In the genomic region with DNA sequence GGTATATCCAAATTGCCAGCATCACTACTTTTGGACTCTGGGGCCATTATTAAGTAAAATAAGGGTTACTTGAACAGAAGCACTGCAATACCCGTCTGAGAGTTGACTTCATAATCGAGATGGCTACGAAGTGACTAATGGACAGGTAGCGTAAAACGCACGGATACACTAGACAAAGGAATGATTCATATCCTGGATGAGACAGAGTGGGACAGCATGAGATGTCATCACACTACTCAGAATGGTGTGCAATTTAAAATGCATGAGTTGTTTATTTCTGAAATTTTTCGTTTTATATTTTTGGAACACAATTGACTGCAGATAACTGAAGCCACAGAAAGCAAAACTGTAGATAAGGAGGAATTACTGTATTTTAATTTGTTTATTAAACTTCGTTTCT, we compare ENCODE assay signal across 15 cellular contexts.
DNase-seq lines count a peak whose midpoint lies in the region; ATAC-seq and TF ChIP-seq lines count a peak whose summit lies in the region.
"Had no signal": no experiment of that assay in that cellular context is flagged by ENCODE, and none has a peak within 500 bp of the region (broad histone marks: within the 10 kb centered on the region; RNA-seq: fewer than 3 reads in every experiment).

No MANE protein-coding gene starts in this region.

- POLR2A ChIA-PET in PC-9 (lab: Charles Lee; ENCODE audit: unreplicated experiment): no interaction called here

- peaks cover 6% of the 10 kb centered on the region for H3K4me1 Mint-ChIP-seq in activated naive CD8-positive, alpha-beta T cell treated with anti-CD3 and anti-CD28 coated beads, Interleukin-2, amount 50 U/mL, for 24 hours
- no peaks in the 10 kb centered on the region for H3K4me1 Mint-ChIP-seq in activated naive CD8-positive, alpha-beta T cell treated with anti-CD3 and anti-CD28 coated beads for 36 hours
- peaks cover 3% of the 10 kb centered on the region for H3K4me1 Mint-ChIP-seq in endothelial cell (ENCODE audit: unreplicated experiment)

- H3K9ac ChIP-seq in smooth muscle cell (ENCODE audit: low read depth): peak overlapping the region; percentile 59
- H3K9ac ChIP-seq: parathyroid adenoma had no signal

- no peak overlapping the region for H2AFZ ChIP-seq in PC-9
- H2AFZ ChIP-seq in smooth muscle cell (ENCODE audit: low read depth): no peak overlapping the region
- H2AFZ ChIP-seq: parathyroid adenoma had no signal

- peaks cover 8% of the 10 kb centered on the region for H3K36me3 Mint-ChIP-seq in activated naive CD8-positive, alpha-beta T cell treated with anti-CD3 and anti-CD28 coated beads, Interleukin-2, amount 50 U/mL, for 24 hours (ENCODE audit: low read depth)
- peaks cover 6% of the 10 kb centered on the region for H3K36me3 Mint-ChIP-seq in activated naive CD8-positive, alpha-beta T cell treated with anti-CD3 and anti-CD28 coated beads for 36 hours
- H3K36me3 Mint-ChIP-seq in endothelial cell (ENCODE audit: low read depth, unreplicated experiment): no peaks in the 10 kb centered on the region
- H3K36me3 Mint-ChIP-seq: mesothelial cell of epicardium had no signal

- H3K4me3 ChIP-seq in PC-9 (no peak overlapping the region), smooth muscle cell (no peak overlapping the region)
- H3K4me3 ChIP-seq: esophagus muscularis mucosa, vagina had no signal

- no peaks in the 10 kb centered on the region for H3K36me3 ChIP-seq in PC-9 (ENCODE audit: low read depth)
- H3K36me3 ChIP-seq in smooth muscle cell (ENCODE audit: low read depth): no peaks in the 10 kb centered on the region
- H3K36me3 ChIP-seq: esophagus muscularis mucosa, vagina had no signal

- H3K27me3 ChIP-seq in PC-9 (ENCODE audit: insufficient read depth, low read depth): no peaks in the 10 kb centered on the region
- no peaks in the 10 kb centered on the region for H3K27me3 ChIP-seq in smooth muscle cell (ENCODE audit: low read depth)
- H3K27me3 ChIP-seq: esophagus muscularis mucosa, vagina had no signal

- no TSS peak for BruUV-seq in PC-9 (replicated peaks; lab: Mats Ljungman, UMichigan)

- H3K79me2 ChIP-seq in PC-9 (ENCODE audit: low read depth) (no peaks in the 10 kb centered on the region), smooth muscle cell (ENCODE audit: low read depth) (no peaks in the 10 kb centered on the region)
- H3K79me2 ChIP-seq: parathyroid adenoma had no signal

- WGBS in smooth muscle cell (ENCODE audit: low lambda C conversion rate): 57% methylated on average over 8 of the region's 8 CpGs

- H4K20me1 ChIP-seq in PC-9 (ENCODE audit: insufficient read depth): no peaks in the 10 kb centered on the region; the same call in 1 of the 2 replicates
- H4K20me1 ChIP-seq in smooth muscle cell (ENCODE audit: low read depth): no peaks in the 10 kb centered on the region

- H3F3A ChIP-seq in PC-9 (ENCODE audit: insufficient read depth, low read depth) (no peaks in the 10 kb centered on the region), smooth muscle cell (ENCODE audit: low read depth) (no peaks in the 10 kb centered on the region)

- no peak for DNase-seq in activated naive CD8-positive, alpha-beta T cell treated with anti-CD3 and anti-CD28 coated beads, Interleukin-2, amount 50 U/mL, for 24 hours
- DNase-seq in activated naive CD8-positive, alpha-beta T cell treated with anti-CD3 and anti-CD28 coated beads for 36 hours: no peak
- peak; percentile 9 to 35 for DNase-seq in PC-9
- DNase-seq in dermis microvascular lymphatic vessel endothelial cell (ENCODE audit: low read depth in 2 of 2): peak; percentile 79 to 84
- DNase-seq in smooth muscle cell (lab: John Stamatoyannopoulos, UW; ENCODE audit: unreplicated experiment): no peak
- DNase-seq in endothelial cell (ENCODE audit: low spot score): no peak
- DNase-seq: activated CD4-positive, alpha-beta T cell treated with anti-CD3 and anti-CD28 coated beads, Interleukin-2, amount 50 U/mL, for 1 hour; DND-41; NCI-H2081 treated with DMSO at 0.1 percent for 48 hours had no signal

- peak; percentile 59 for ATAC-seq in activated naive CD8-positive, alpha-beta T cell treated with anti-CD3 and anti-CD28 coated beads, Interleukin-2, amount 50 U/mL, for 24 hours
- ATAC-seq in HG02571 (IDR thresholded peaks at IDR 0.05; ENCODE audit: unreplicated experiment) (no peak), GM21360 (IDR thresholded peaks at IDR 0.05; ENCODE audit: unreplicated experiment) (no peak)

- H3K9me3 ChIP-seq in PC-9 (ENCODE audit: insufficient read depth, low read depth) (no peaks in the 10 kb centered on the region), smooth muscle cell (replicated peaks; ENCODE audit: low read depth) (no peaks in the 10 kb centered on the region)
- H3K9me3 ChIP-seq: esophagus muscularis mucosa, vagina had no signal

- H3K27ac ChIP-seq in PC-9 (0 out of 2 replicates have a peak overlapping the region, but pooled peaks have one; percentile 44), smooth muscle cell (ENCODE audit: low read depth) (peak overlapping the region; percentile 83)
- H3K27ac ChIP-seq: esophagus muscularis mucosa, parathyroid adenoma, vagina had no signal

- H3K27ac Mint-ChIP-seq in activated naive CD8-positive, alpha-beta T cell treated with anti-CD3 and anti-CD28 coated beads, Interleukin-2, amount 50 U/mL, for 24 hours: no peak overlapping the region
- H3K27ac Mint-ChIP-seq in activated naive CD8-positive, alpha-beta T cell treated with anti-CD3 and anti-CD28 coated beads for 36 hours: no peak overlapping the region
- no peak overlapping the region for H3K27ac Mint-ChIP-seq in endothelial cell (ENCODE audit: unreplicated experiment)
- H3K27ac Mint-ChIP-seq: mesothelial cell of epicardium had no signal

- no peak overlapping the region for H3K4me2 ChIP-seq in PC-9
- no peak overlapping the region for H3K4me2 ChIP-seq in smooth muscle cell

- H3K4me1 ChIP-seq in PC-9 (replicated peaks; ENCODE audit: insufficient read depth) (no peaks in the 10 kb centered on the region), smooth muscle cell (ENCODE audit: low read depth) (no peaks in the 10 kb centered on the region)
- H3K4me1 ChIP-seq: parathyroid adenoma, vagina had no signal

- no peaks in the 10 kb centered on the region for H3K9me3 Mint-ChIP-seq in activated naive CD8-positive, alpha-beta T cell treated with anti-CD3 and anti-CD28 coated beads, Interleukin-2, amount 50 U/mL, for 24 hours
- H3K9me3 Mint-ChIP-seq in activated naive CD8-positive, alpha-beta T cell treated with anti-CD3 and anti-CD28 coated beads for 36 hours: no peaks in the 10 kb centered on the region
- no peaks in the 10 kb centered on the region for H3K9me3 Mint-ChIP-seq in endothelial cell (ENCODE audit: unreplicated experiment)
- H3K9me3 Mint-ChIP-seq: mesothelial cell of epicardium had no signal

- intact Hi-C loops in PC-9 (cut with micrococcal nuclease; ENCODE audit: unreplicated experiment): loop anchor here (5.0 kb wide), 1 partner anchor 147 kb away; no protein-coding TSS in a partner anchor

- no peak overlapping the region for H3K4me3 Mint-ChIP-seq in activated naive CD8-positive, alpha-beta T cell treated with anti-CD3 and anti-CD28 coated beads, Interleukin-2, amount 50 U/mL, for 24 hours
- no peak overlapping the region for H3K4me3 Mint-ChIP-seq in activated naive CD8-positive, alpha-beta T cell treated with anti-CD3 and anti-CD28 coated beads for 36 hours
- no peak overlapping the region for H3K4me3 Mint-ChIP-seq in endothelial cell (ENCODE audit: unreplicated experiment)
- H3K4me3 Mint-ChIP-seq: mesothelial cell of epicardium had no signal

- H3K27me3 Mint-ChIP-seq in activated naive CD8-positive, alpha-beta T cell treated with anti-CD3 and anti-CD28 coated beads, Interleukin-2, amount 50 U/mL, for 24 hours: no peaks in the 10 kb centered on the region
- no peaks in the 10 kb centered on the region for H3K27me3 Mint-ChIP-seq in activated naive CD8-positive, alpha-beta T cell treated with anti-CD3 and anti-CD28 coated beads for 36 hours
- H3K27me3 Mint-ChIP-seq in endothelial cell (ENCODE audit: unreplicated experiment): no peaks in the 10 kb centered on the region

- no peak for TF ChIP-seq CTCF in PC-9 (conservative IDR thresholded peaks at IDR 0.05)
- TF ChIP-seq CTCF in smooth muscle cell (IDR thresholded peaks at IDR 0.05; ENCODE audit: borderline replicate concordance, insufficient read depth, poor library complexity, severe bottlenecking): no peak
- TF ChIP-seq CTCF in endothelial cell (IDR thresholded peaks at IDR 0.05; ENCODE audit: unreplicated experiment): no peak

- CTCF ChIA-PET in PC-9 (lab: Charles Lee): no interaction called here

- H3K9me2 ChIP-seq in PC-9 (ENCODE audit: insufficient read depth): no peaks in the 10 kb centered on the region

Comparison
In these comparisons a context has a peak if more than half of its experiments do, and no peak if none do; other contexts are left out.
1. DNase-seq: peak in PC-9 (2 of 2) and dermis microvascular lymphatic vessel endothelial cell (2 of 2); none in activated naive CD8-positive, alpha-beta T cell treated with anti-CD3 and anti-CD28 coated beads, Interleukin-2, amount 50 U/mL, for 24 hours (single experiment), activated naive CD8-positive, alpha-beta T cell treated with anti-CD3 and anti-CD28 coated beads for 36 hours (single experiment), smooth muscle cell (single experiment) and endothelial cell (single experiment).